In genomic region chr12:7131502-7131866, GRCh38 we compare ENCODE assay signal across 9 cellular contexts. TPM values are rescaled to one million over a fixed set of nuclear protein-coding genes. Genes with fewer than 3 reads are reported as not detected.
A peak's percentile ranks its signal among the peaks of the same experiment; 100 is the strongest.
DNase-seq lines count a peak whose midpoint lies in the region; ATAC-seq, FAIRE-seq and TF ChIP-seq lines count a peak whose summit lies in the region.
"Had no signal": no experiment of that assay in that cellular context is flagged by ENCODE, and none has a peak within 500 bp of the region (broad histone marks: within the 10 kb centered on the region; RNA-seq: fewer than 3 reads in every experiment).

No MANE protein-coding gene starts in this region.

- ATAC-seq in naive thymus-derived CD4-positive, alpha-beta T cell: no peak
- ATAC-seq in GM19351 (IDR thresholded peaks at IDR 0.05; ENCODE audit: unreplicated experiment): no peak

- H3K4me1 ChIP-seq in CD8-positive, alpha-beta memory T cell (ENCODE audit: insufficient read depth, low read length): peaks cover 17% of the 10 kb centered on the region
- peaks cover 12% of the 10 kb centered on the region for H3K4me1 ChIP-seq in astrocyte (ENCODE audit: insufficient read depth, low read length)
- H3K4me1 ChIP-seq in naive thymus-derived CD4-positive, alpha-beta T cell (ENCODE audit: control insufficient read depth in 2 of 2, insufficient read depth in 2 of 2, low read length in 2 of 2): peaks cover 18% of the 10 kb centered on the region in 2 donors

- intact Hi-C loops in naive thymus-derived CD4-positive, alpha-beta T cell (cut with micrococcal nuclease): loop anchor here (2.0 to 5.0 kb wide), 2 partner anchors 23 to 511 kb away; partner anchors contain the start of gene C1RL (in 1 of the 2)

- H3K27me3 ChIP-seq in CD8-positive, alpha-beta memory T cell (ENCODE audit: insufficient read depth, low read length, poor library complexity, severe bottlenecking): no peaks in the 10 kb centered on the region
- peaks cover 4% of the 10 kb centered on the region for H3K27me3 ChIP-seq in astrocyte (ENCODE audit: insufficient read depth, low read length)
- no peaks in the 10 kb centered on the region for H3K27me3 ChIP-seq in naive thymus-derived CD4-positive, alpha-beta T cell (ENCODE audit: control insufficient read depth in 2 of 2, insufficient read depth in 2 of 2, low read length in 2 of 2)

- H3K9me3 Mint-ChIP-seq in CD8-positive, alpha-beta memory T cell: no peaks in the 10 kb centered on the region
- H3K9me3 Mint-ChIP-seq in astrocyte (ENCODE audit: unreplicated experiment): peaks cover 2% of the 10 kb centered on the region
- H3K9me3 Mint-ChIP-seq in naive thymus-derived CD4-positive, alpha-beta T cell: peaks cover 0 to 4% (median 0%) of the 10 kb centered on the region in 11 donors

- peaks cover 13% of the 10 kb centered on the region for H4K20me1 ChIP-seq in astrocyte (ENCODE audit: insufficient read depth, low read length)

- peak overlapping the region; percentile 70 for H3K4me3 ChIP-seq in CD8-positive, alpha-beta memory T cell (ENCODE audit: low read length)
- peak overlapping the region; percentile 74 for H3K4me3 ChIP-seq in astrocyte (ENCODE audit: insufficient read depth, low read depth, low read length)
- peak overlapping the region; percentile 88 for H3K4me3 ChIP-seq in naive thymus-derived CD4-positive, alpha-beta T cell (ENCODE audit: low read length)

- DNase-seq in CD8-positive, alpha-beta memory T cell: peak in 2 of 5 donors; percentile 19 to 58
- DNase-seq in Kasumi-1 (lab: John Stamatoyannopoulos, UW) (peak; percentile 29 to 31), astrocyte (ENCODE audit: low read depth) (no peak), frontal cortex (ENCODE audit: low spot score in 2 of 2) (no peak), DMS153 (lab: John Stamatoyannopoulos, UW) (no peak), DMS 273 (lab: John Stamatoyannopoulos, UW; ENCODE audit: unreplicated experiment) (no peak)
- DNase-seq in naive thymus-derived CD4-positive, alpha-beta T cell: no peak

- H3K4me3 Mint-ChIP-seq in CD8-positive, alpha-beta memory T cell: peak overlapping the region; percentile 88 to 99 (median 97)
- H3K4me3 Mint-ChIP-seq in astrocyte (ENCODE audit: unreplicated experiment): peak overlapping the region; percentile 87
- H3K4me3 Mint-ChIP-seq in naive thymus-derived CD4-positive, alpha-beta T cell: peak overlapping the region; percentile 94 to 100 (median 96)

- peak overlapping the region; percentile 82 for H3K9ac ChIP-seq in astrocyte (ENCODE audit: low read length)

- POLR2A ChIA-PET in CD8-positive, alpha-beta memory T cell (lab: Charles Lee): interaction anchor here (1.3 kb wide), 1 partner anchor 217 kb away, joined by 7 read pairs; no protein-coding TSS in a partner anchor
- POLR2A ChIA-PET in naive thymus-derived CD4-positive, alpha-beta T cell (lab: Charles Lee): no interaction called here

- no peaks in the 10 kb centered on the region for H3K9me3 ChIP-seq in CD8-positive, alpha-beta memory T cell (ENCODE audit: low read length)
- H3K9me3 ChIP-seq in astrocyte (ENCODE audit: insufficient read depth, low read depth, low read length): no peaks in the 10 kb centered on the region
- H3K9me3 ChIP-seq in naive thymus-derived CD4-positive, alpha-beta T cell (ENCODE audit: control insufficient read depth in 2 of 3, low read length in 3 of 3): no peaks in the 10 kb centered on the region

- H3K79me2 ChIP-seq in astrocyte (ENCODE audit: insufficient read depth, low read length): no peaks in the 10 kb centered on the region

- no peak overlapping the region for H2AFZ ChIP-seq in astrocyte (ENCODE audit: low read depth, low read length)

- H3K36me3 Mint-ChIP-seq in CD8-positive, alpha-beta memory T cell: peaks cover 0 to 49% (median 12%) of the 10 kb centered on the region in 3 donors
- H3K36me3 Mint-ChIP-seq in astrocyte (ENCODE audit: low read depth, unreplicated experiment): peaks cover 25% of the 10 kb centered on the region
- H3K36me3 Mint-ChIP-seq in naive thymus-derived CD4-positive, alpha-beta T cell: peaks cover 0 to 25% (median 6%) of the 10 kb centered on the region in 5 donors

- H3K27ac Mint-ChIP-seq in CD8-positive, alpha-beta memory T cell: peak overlapping the region; percentile 93 to 98 (median 98)
- H3K27ac Mint-ChIP-seq in astrocyte (ENCODE audit: unreplicated experiment): no peak overlapping the region
- peak overlapping the region; percentile 72 to 95 (median 91) for H3K27ac Mint-ChIP-seq in naive thymus-derived CD4-positive, alpha-beta T cell

- FAIRE-seq in astrocyte (lab: Jason Lieb, UNC) (no peak), frontal cortex (lab: Jason Lieb, UNC) (no peak)
- FAIRE-seq: TTC549 had no signal

- H3K4me1 Mint-ChIP-seq in CD8-positive, alpha-beta memory T cell: peaks cover 30 to 44% (median 35%) of the 10 kb centered on the region in 3 donors
- H3K4me1 Mint-ChIP-seq in astrocyte (ENCODE audit: low read depth, unreplicated experiment): peaks cover 2% of the 10 kb centered on the region
- H3K4me1 Mint-ChIP-seq in naive thymus-derived CD4-positive, alpha-beta T cell: peaks cover 29 to 41% (median 34%) of the 10 kb centered on the region in 7 donors

- H3K4me2 ChIP-seq in astrocyte (ENCODE audit: low read length): peak overlapping the region; percentile 99

- H3K27me3 Mint-ChIP-seq in CD8-positive, alpha-beta memory T cell: no peaks in the 10 kb centered on the region
- H3K27me3 Mint-ChIP-seq in astrocyte (ENCODE audit: low read depth, unreplicated experiment): peaks cover 21% of the 10 kb centered on the region
- H3K27me3 Mint-ChIP-seq in naive thymus-derived CD4-positive, alpha-beta T cell: no peaks in the 10 kb centered on the region

- H3K27ac ChIP-seq in CD8-positive, alpha-beta memory T cell (ENCODE audit: low read depth, low read length): peak overlapping the region; percentile 85
- H3K27ac ChIP-seq in astrocyte (ENCODE audit: low read depth, low read length): no peak overlapping the region
- H3K27ac ChIP-seq in naive thymus-derived CD4-positive, alpha-beta T cell (ENCODE audit: low read depth, low read length): peak overlapping the region; percentile 73

- no peaks in the 10 kb centered on the region for H3K36me3 ChIP-seq in CD8-positive, alpha-beta memory T cell (ENCODE audit: insufficient read depth, low read length)
- no peaks in the 10 kb centered on the region for H3K36me3 ChIP-seq in astrocyte (ENCODE audit: insufficient read depth, low read length)
- H3K36me3 ChIP-seq in naive thymus-derived CD4-positive, alpha-beta T cell (ENCODE audit: control insufficient read depth in 2 of 3, insufficient read depth in 3 of 3, low read length in 3 of 3): peaks cover 0 to 24% (median 0%) of the 10 kb centered on the region in 3 experiments

- CTCF ChIA-PET in CD8-positive, alpha-beta memory T cell (lab: Charles Lee): interaction anchor here (1.0 to 1.1 kb wide), 2 partner anchors 9 to 24 kb away, joined by 3 to 4 read pairs; no protein-coding TSS in a partner anchor
- CTCF ChIA-PET in naive thymus-derived CD4-positive, alpha-beta T cell (lab: Charles Lee): interaction anchor here (0.8 kb wide), 1 partner anchor 10 kb away, joined by 3 read pairs; no protein-coding TSS in a partner anchor

- TF ChIP-seq CTCF in astrocyte (IDR thresholded peaks at IDR 0.05; ENCODE audit: insufficient read depth, low read depth, low read length): no peak

RNA-seq across cellular contexts. Expression of gene CLSTN3, which starts 1.3 kb away (rescaled TPM):
- 10 to 100 TPM; 16.5 to 17.7 TPM for total RNA-seq in CD8-positive, alpha-beta memory T cell
- polyA plus RNA-seq in CD8-positive, alpha-beta memory T cell: 7.7 TPM
- total RNA-seq in astrocyte (26.7 and 29.6 TPM in 2 replicates), frontal cortex (75.0 TPM)
- total RNA-seq in naive thymus-derived CD4-positive, alpha-beta T cell: 10 to 100 TPM; 20.2 to 76.3 (median 38.7) TPM
- 1 to 10 TPM; 1.1 to 4.9 TPM for polyA plus RNA-seq in naive thymus-derived CD4-positive, alpha-beta T cell

RNA-seq across cellular contexts. Expression of gene RBP5, which starts 2.8 kb away (rescaled TPM):
- under 1 TPM in 1 of 2 experiments, not detected in 1; 0.31 TPM for total RNA-seq in CD8-positive, alpha-beta memory T cell
- polyA plus RNA-seq in CD8-positive, alpha-beta memory T cell: not detected
- total RNA-seq in astrocyte (not detected in 2 replicates), frontal cortex (not detected)
- 1 to 10 TPM in 1 of 5 experiments, under 1 TPM in 2, not detected in 2; 0.46 to 1.4 (median 0.50) TPM for total RNA-seq in naive thymus-derived CD4-positive, alpha-beta T cell
- not detected for polyA plus RNA-seq in naive thymus-derived CD4-positive, alpha-beta T cell

RNA-seq across cellular contexts. Expression of gene C1RL, which starts 22.5 kb away (rescaled TPM):
- 10 to 100 TPM; 12.7 to 14.2 TPM for total RNA-seq in CD8-positive, alpha-beta memory T cell
- polyA plus RNA-seq in CD8-positive, alpha-beta memory T cell: 7.2 TPM
- 11.0 and 12.1 TPM in 2 replicates for total RNA-seq in astrocyte
- 10 to 100 TPM; 18.5 to 38.6 (median 24.4) TPM for total RNA-seq in naive thymus-derived CD4-positive, alpha-beta T cell
- 1 to 10 TPM; 2.9 to 4.4 TPM for polyA plus RNA-seq in naive thymus-derived CD4-positive, alpha-beta T cell
- 2.0 TPM for total RNA-seq in frontal cortex

RNA-seq across cellular contexts. Expression of gene C1R, which starts 39.2 kb away (rescaled TPM):
- total RNA-seq in CD8-positive, alpha-beta memory T cell: 1 to 10 TPM; 1.2 to 1.7 TPM
- 1.9 TPM for polyA plus RNA-seq in CD8-positive, alpha-beta memory T cell
- total RNA-seq in astrocyte: 0.86 and 1.6 TPM in 2 replicates
- total RNA-seq in naive thymus-derived CD4-positive, alpha-beta T cell: 1 to 10 TPM; 1.6 to 7.2 (median 4.8) TPM
- 1 to 10 TPM; 1.0 to 2.9 TPM for polyA plus RNA-seq in naive thymus-derived CD4-positive, alpha-beta T cell
- 3.7 TPM for total RNA-seq in frontal cortex

RNA-seq across cellular contexts. Expression of gene PEX5, which starts 58.0 kb away (rescaled TPM):
- total RNA-seq in CD8-positive, alpha-beta memory T cell: 10 to 100 TPM; 30.7 to 31.3 TPM
- 17.4 TPM for polyA plus RNA-seq in CD8-positive, alpha-beta memory T cell
- total RNA-seq in astrocyte (21.5 and 22.5 TPM in 2 replicates), frontal cortex (71.7 TPM)
- total RNA-seq in naive thymus-derived CD4-positive, alpha-beta T cell: 10 to 100 TPM; 20.1 to 36.7 (median 24.4) TPM
- 10 to 100 TPM; 17.3 to 26.6 TPM for polyA plus RNA-seq in naive thymus-derived CD4-positive, alpha-beta T cell

Comparison
In these comparisons a context has a peak if more than half of its experiments do, and no peak if none do; other contexts are left out.
1. DNase-seq: peak in Kasumi-1 (2 of 2); none in astrocyte (single experiment), naive thymus-derived CD4-positive, alpha-beta T cell (0 of 9), frontal cortex (0 of 2), DMS153 (single experiment) and DMS 273 (single experiment).
2. Peak in every context shown above with its lines, with median percentiles within 50 percentile points of each other: H3K4me3 ChIP-seq and H3K4me3 Mint-ChIP-seq.